In the genomic region with DNA sequence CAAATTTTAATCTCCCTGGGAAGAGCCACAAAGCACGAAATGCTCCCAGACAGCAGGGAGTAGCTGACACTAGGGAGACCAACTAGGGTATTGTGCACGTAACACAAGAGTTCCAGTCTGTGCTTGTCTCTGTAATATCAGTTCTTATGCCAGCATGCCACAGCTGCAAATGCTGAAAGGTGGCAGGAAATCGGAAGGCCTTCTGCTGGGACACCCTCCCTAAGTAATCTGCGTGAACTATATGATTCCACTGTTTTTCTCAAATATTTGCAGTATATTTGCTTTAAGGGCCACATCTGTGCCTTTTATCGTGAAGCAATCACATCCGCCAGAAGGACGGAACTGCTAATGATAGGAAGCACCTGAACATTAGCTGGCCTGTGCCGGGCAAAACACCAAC, we compare ENCODE assay signal across 16 cellular contexts. TPM values are rescaled to one million over a fixed set of nuclear protein-coding genes. Genes with fewer than 3 reads are reported as not detected.
DNase-seq lines count a peak whose midpoint lies in the region; ATAC-seq and TF ChIP-seq lines count a peak whose summit lies in the region.
"Had no signal": no experiment of that assay in that cellular context is flagged by ENCODE, and none has a peak within 500 bp of the region (broad histone marks: within the 10 kb centered on the region; RNA-seq: fewer than 3 reads in every experiment).

No MANE protein-coding gene starts in this region.

- H3K4me1 ChIP-seq in left ventricle myocardium inferior = peaks cover 83% of the 10 kb centered on the region
- H3K4me1 ChIP-seq in psoas muscle = peaks cover 53% of the 10 kb centered on the region

- H3K4me3 ChIP-seq in dorsolateral prefrontal cortex = peak overlapping the region in 40 of 59 donors; percentile 2 to 58 (median 28)
- H3K4me3 ChIP-seq in left ventricle myocardium inferior = peak overlapping the region; percentile 40
- H3K4me3 ChIP-seq in psoas muscle = no peak overlapping the region
- H3K4me3 ChIP-seq: thoracic aorta had no signal

- peaks cover 3% of the 10 kb centered on the region for H3K9me3 Mint-ChIP-seq in activated T-cell treated with anti-CD3 and anti-CD28 coated beads, Interleukin-2, amount 50 U/mL, for 4 hours

- DNase-seq in NCI-H69 (lab: John Stamatoyannopoulos, UW) (peak; percentile 75), dorsolateral prefrontal cortex (peak in 4 of 10 donors; percentile 19 to 43 (median 40)), left ventricle myocardium inferior (no peak), psoas muscle (no peak), SHP77 treated with DMSO at 0.1 percent for 48 hours (lab: John Stamatoyannopoulos, UW) (no peak)
- DNase-seq in activated T-cell treated with anti-CD3 and anti-CD28 coated beads, Interleukin-2, amount 50 U/mL, for 4 hours = no peak
- DNase-seq: activated gamma-delta T cell treated with Interleukin-2 at 50 U/mL for 16 hours; AML-193; aorta; glutamatergic neuron; NCI-H146; NCI-H226; stimulated activated CD4-positive, alpha-beta T cell treated with anti-CD3 and anti-CD28 coated beads, Interleukin-4, amount 100 ng/mL, for 4 hours had no signal

- H3K27me3 Mint-ChIP-seq in activated T-cell treated with anti-CD3 and anti-CD28 coated beads, Interleukin-2, amount 50 U/mL, for 4 hours (ENCODE audit: low read depth) = peaks cover 4% of the 10 kb centered on the region

- H3K36me3 ChIP-seq in left ventricle myocardium inferior (peaks cover 13% of the 10 kb centered on the region), psoas muscle (ENCODE audit: insufficient read depth in 1 of 2, low read depth in 1 of 2) (peaks cover 4 to 12% of the 10 kb centered on the region in 2 donors)
- H3K36me3 ChIP-seq: thoracic aorta had no signal

- H3K4me1 Mint-ChIP-seq in activated T-cell treated with anti-CD3 and anti-CD28 coated beads, Interleukin-2, amount 50 U/mL, for 4 hours (ENCODE audit: low read depth) = peaks cover 2% of the 10 kb centered on the region

- peak overlapping the region; percentile 67 to 97 (median 91) for H3K27ac ChIP-seq in dorsolateral prefrontal cortex
- peak overlapping the region; percentile 42 for H3K27ac ChIP-seq in left ventricle myocardium inferior (replicated peaks)
- H3K27ac ChIP-seq in psoas muscle = peak overlapping the region; percentile 67
- H3K27ac ChIP-seq: thoracic aorta had no signal

- H3K27me3 ChIP-seq in dorsolateral prefrontal cortex = no peaks in the 10 kb centered on the region
- H3K27me3 ChIP-seq in left ventricle myocardium inferior (ENCODE audit: low read depth) = no peaks in the 10 kb centered on the region
- no peaks in the 10 kb centered on the region for H3K27me3 ChIP-seq in psoas muscle (ENCODE audit: insufficient read depth in 3 of 3, low read length in 2 of 3)

- peak in 3 of 4 donors; percentile 44 to 45 (median 44) for ATAC-seq in psoas muscle
- no peak for ATAC-seq in HG03039 (IDR thresholded peaks at IDR 0.05; ENCODE audit: unreplicated experiment)
- no peak for ATAC-seq in activated T-cell treated with anti-CD3 and anti-CD28 coated beads, Interleukin-2, amount 50 U/mL, for 4 hours
- ATAC-seq: sciatic nerve had no signal

- H3K4me3 Mint-ChIP-seq in activated T-cell treated with anti-CD3 and anti-CD28 coated beads, Interleukin-2, amount 50 U/mL, for 4 hours = no peak overlapping the region

- H3K9me3 ChIP-seq in left ventricle myocardium inferior (replicated peaks) (no peaks in the 10 kb centered on the region), psoas muscle (no peaks in the 10 kb centered on the region)
- H3K9me3 ChIP-seq: thoracic aorta had no signal

- peak in 2 of 56 donors; percentile 20 to 29 for TF ChIP-seq CTCF in dorsolateral prefrontal cortex (IDR thresholded peaks at IDR 0.05 in 54 of 56, conservative IDR thresholded peaks at IDR 0.05 in 2 of 56; ENCODE audit: low read depth in 1 of 56, partially characterized antibody in 56 of 56)
- TF ChIP-seq CTCF in left ventricle myocardium inferior (IDR thresholded peaks at IDR 0.05; ENCODE audit: borderline replicate concordance) = no peak
- no peak for TF ChIP-seq CTCF in psoas muscle (IDR thresholded peaks at IDR 0.05)

- no peaks in the 10 kb centered on the region for H3K36me3 Mint-ChIP-seq in activated T-cell treated with anti-CD3 and anti-CD28 coated beads, Interleukin-2, amount 50 U/mL, for 4 hours (ENCODE audit: insufficient read depth)

- intact Hi-C loops in dorsolateral prefrontal cortex (cut with DNase I) = no loop called here
- intact Hi-C loops in left ventricle myocardium inferior (cut with micrococcal nuclease) = no loop called here
- intact Hi-C loops in psoas muscle (cut with DNase I) = no loop called here

- WGBS in psoas muscle, 3 donors = 26 to 30% (median 30%) methylated on average over 8 of the region's 8 CpGs

RNA-seq across cellular contexts. Expression of a gene that starts 12.6 kb away (rescaled TPM):
- total RNA-seq in dorsolateral prefrontal cortex (10 to 100 TPM in 119 of 120 experiments, 1 to 10 TPM in 1; 4.7 to 39.6 (median 23.5) TPM), left ventricle myocardium inferior (144 TPM), psoas muscle (10 to 100 TPM; 20.3 to 34.4 (median 28.3) TPM)
- polyA plus RNA-seq in psoas muscle = 10 to 100 TPM in 1 of 3 donors, 1 to 10 TPM in 2; 7.9 to 10.3 (median 8.5) TPM
- total RNA-seq in activated T-cell treated with anti-CD3 and anti-CD28 coated beads, Interleukin-2, amount 50 U/mL, for 4 hours = 1 to 10 TPM; 1.5 to 4.6 (median 3.0) TPM

Comparison
In these comparisons a context has a peak if more than half of its experiments do, and no peak if none do; other contexts are left out.
1. ATAC-seq: peak in psoas muscle (3 of 4); none in HG03039 (single experiment) and activated T-cell treated with anti-CD3 and anti-CD28 coated beads, Interleukin-2, amount 50 U/mL, for 4 hours (0 of 2).
2. Peak in every context shown above with its lines, with median percentiles within 50 percentile points of each other: H3K27ac ChIP-seq.